ENCODE assay signal across 19 cellular contexts in the genomic region with DNA sequence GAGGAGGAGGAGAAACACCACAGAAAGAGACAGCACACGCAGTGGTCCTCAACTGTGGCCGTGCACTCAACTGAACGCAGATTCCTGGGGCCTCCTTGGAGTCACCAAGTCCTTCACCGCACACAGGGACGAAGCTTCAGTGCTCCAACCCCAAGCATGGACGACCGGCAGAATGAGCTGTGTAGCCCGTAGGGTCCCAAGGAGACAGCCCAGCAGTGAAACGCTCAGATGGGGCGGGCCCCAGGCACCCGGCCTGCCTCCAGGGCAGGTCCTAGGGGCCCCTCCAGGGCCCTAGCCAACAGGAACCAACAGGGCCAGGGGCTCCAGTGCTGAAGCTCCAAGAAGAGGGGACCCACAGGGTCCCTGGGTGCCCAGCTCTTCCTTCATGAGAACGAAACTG. TPM values are rescaled to one million over a fixed set of nuclear protein-coding genes. Genes with fewer than 3 reads are reported as not detected.
DNase-seq lines count a peak whose midpoint lies in the region.
"Had no signal": no experiment of that assay in that cellular context is flagged by ENCODE, and none has a peak within 500 bp of the region (broad histone marks: within the 10 kb centered on the region; RNA-seq: fewer than 3 reads in every experiment).

No MANE protein-coding gene starts in this region.

- no peak overlapping the region for H2BK120ac ChIP-seq in mesenchymal stem cell (ENCODE audit: low read depth, low read length)

- H3K9me3 ChIP-seq in duodenal mucosa (ENCODE audit: control insufficient read depth in 1 of 2, low read length in 2 of 2) (peaks cover 8 to 9% of the 10 kb centered on the region in 2 donors), mesenchymal stem cell (ENCODE audit: control insufficient read depth, low read length) (peaks cover 10% of the 10 kb centered on the region)

- no peak overlapping the region for H2AFZ ChIP-seq in mesenchymal stem cell (ENCODE audit: low read depth, low read length)

- peaks cover 14% of the 10 kb centered on the region for H3K79me1 ChIP-seq in mesenchymal stem cell (replicated peaks; ENCODE audit: low read length, poor library complexity, severe bottlenecking)

- no peak overlapping the region for H3K4ac ChIP-seq in mesenchymal stem cell (ENCODE audit: low read depth in 1 of 2, low read length in 2 of 2)

- no peak overlapping the region for H2BK12ac ChIP-seq in mesenchymal stem cell (ENCODE audit: low read length in 2 of 2)

- H3K27ac ChIP-seq in duodenal mucosa (ENCODE audit: low read depth, low read length), result peak overlapping the region; percentile 10
- H3K27ac ChIP-seq in mesenchymal stem cell (ENCODE audit: low read length, poor library complexity, severe bottlenecking), result no peak overlapping the region
- peak overlapping the region; percentile 47 for H3K27ac ChIP-seq in temporal lobe (ENCODE audit: low read depth, low read length)

- no peak overlapping the region for H3K14ac ChIP-seq in mesenchymal stem cell (ENCODE audit: low read length in 2 of 2)

- no peak overlapping the region for H2BK5ac ChIP-seq in mesenchymal stem cell (ENCODE audit: low read depth, low read length, poor library complexity, severe bottlenecking)

- peak overlapping the region; percentile 35 for H2AK5ac ChIP-seq in mesenchymal stem cell (ENCODE audit: low read length, severe bottlenecking)

- DNase-seq in D341Med (ENCODE audit: low spot score) (peak; percentile 37), mesenchymal stem cell (no peak), DMS53 (lab: John Stamatoyannopoulos, UW) (no peak), GM19240 (ENCODE audit: insufficient read length, low spot score) (no peak), mucosa of gallbladder (ENCODE audit: low spot score) (no peak)
- DNase-seq: AML-193, Caco-2, GOT3, HFFc6, IMR-90, NCI-H1105 treated with DMSO at 0.1 percent for 48 hours, NCI-H1694 treated with DMSO at 0.1 percent for 48 hours, NCI-H226, NCI-H524 treated with DMSO at 0.1 percent for 48 hours, SHP77, SK-N-SH had no signal

- 89% methylated on average over 12 of the region's 12 CpGs for WGBS in mesenchymal stem cell

- H3K9ac ChIP-seq in duodenal mucosa (ENCODE audit: low read depth in 1 of 2, low read length in 2 of 2) (no peak overlapping the region), mesenchymal stem cell (ENCODE audit: low read length) (no peak overlapping the region)
- H3K9ac ChIP-seq: SK-N-SH had no signal

- H3K36me3 ChIP-seq in duodenal mucosa (ENCODE audit: control insufficient read depth in 1 of 2, insufficient read depth in 2 of 2, low read length in 2 of 2) (peaks cover 0 to 3% of the 10 kb centered on the region in 2 donors), mesenchymal stem cell (ENCODE audit: control insufficient read depth in 1 of 2, insufficient read depth in 2 of 2, low read depth in 1 of 2, low read length in 2 of 2) (peaks cover 0 to 12% of the 10 kb centered on the region in 2 experiments)

- no peak overlapping the region for H2BK15ac ChIP-seq in mesenchymal stem cell (ENCODE audit: low read depth, poor library complexity, severe bottlenecking)

- H3K27me3 ChIP-seq in duodenal mucosa (ENCODE audit: control insufficient read depth in 1 of 2, insufficient read depth in 2 of 2, low read length in 2 of 2) (no peaks in the 10 kb centered on the region), mesenchymal stem cell (ENCODE audit: control insufficient read depth in 1 of 2, insufficient read depth in 1 of 2, low read length in 2 of 2) (no peaks in the 10 kb centered on the region)

- H4K8ac ChIP-seq in mesenchymal stem cell (ENCODE audit: low read length), result no peak overlapping the region

- H3K4me3 ChIP-seq in duodenal mucosa (ENCODE audit: low read depth in 1 of 2, low read length in 2 of 2) (no peak overlapping the region), mesenchymal stem cell (ENCODE audit: insufficient read depth in 1 of 2, low read depth in 1 of 2, low read length in 2 of 2) (no peak overlapping the region)

- H3K23ac ChIP-seq in mesenchymal stem cell (ENCODE audit: low read length in 2 of 2), result no peak overlapping the region

- H3K18ac ChIP-seq in mesenchymal stem cell (ENCODE audit: low read depth in 1 of 2, low read length in 2 of 2), result no peak overlapping the region

- H3K4me2 ChIP-seq in mesenchymal stem cell (ENCODE audit: low read length, poor library complexity, severe bottlenecking), result no peak overlapping the region
- H3K4me2 ChIP-seq: SK-N-SH had no signal

- H3K4me1 ChIP-seq in duodenal mucosa (ENCODE audit: control insufficient read depth in 1 of 2, insufficient read depth in 2 of 2, low read length in 2 of 2) (peaks cover 13 to 14% of the 10 kb centered on the region in 2 donors), mesenchymal stem cell (ENCODE audit: control insufficient read depth, insufficient read depth, low read depth, low read length) (peaks cover 29% of the 10 kb centered on the region)
- H3K4me1 ChIP-seq: Caco-2 had no signal

- no peak overlapping the region for H4K91ac ChIP-seq in mesenchymal stem cell (ENCODE audit: low read length)

RNA-seq across cellular contexts. Expression of a gene that starts 13.2 kb away (rescaled TPM):
- 8.5 TPM for polyA plus RNA-seq in mesenchymal stem cell (2013, experiment 1 of 2)
- polyA plus RNA-seq in mesenchymal stem cell (2013, experiment 2 of 2), result 7.7 TPM
- total RNA-seq in temporal lobe (13.0 TPM), mucosa of gallbladder (27.6 TPM)

RNA-seq across cellular contexts. Expression of a gene that starts 31.2 kb away (rescaled TPM):
- polyA plus RNA-seq in mesenchymal stem cell (2013, experiment 1 of 2), result 13.0 TPM
- polyA plus RNA-seq in mesenchymal stem cell (2013, experiment 2 of 2), result 12.8 TPM
- total RNA-seq in temporal lobe (25.6 TPM), mucosa of gallbladder (38.5 TPM)

RNA-seq across cellular contexts. Expression of a gene that starts 37.0 kb away (rescaled TPM):
- polyA plus RNA-seq in mesenchymal stem cell (2013, experiment 1 of 2), result 65.7 TPM
- 65.3 TPM for polyA plus RNA-seq in mesenchymal stem cell (2013, experiment 2 of 2)
- total RNA-seq in temporal lobe (43.0 TPM), mucosa of gallbladder (86.6 TPM)

RNA-seq across cellular contexts. Expression of a gene that starts 50.1 kb away (rescaled TPM):
- 5.0 TPM for polyA plus RNA-seq in mesenchymal stem cell (2013, experiment 1 of 2)
- polyA plus RNA-seq in mesenchymal stem cell (2013, experiment 2 of 2), result 5.7 TPM
- total RNA-seq in temporal lobe (32.9 TPM), mucosa of gallbladder (46.8 TPM)
- polyA plus RNA-seq: CD14-positive monocyte had no signal
